Comparison of ENCODE assay signal across 15 cellular contexts in genomic region chr12:57719777-57720605, GRCh38.
"Had no signal": no experiment of that assay in that cellular context is flagged by ENCODE, and none has a peak within 500 bp of the region (broad histone marks: within the 10 kb centered on the region; RNA-seq: fewer than 3 reads in every experiment).

No MANE protein-coding gene starts in this region.

- DNase-seq: activated CD4-positive, alpha-beta T cell treated with anti-CD3 and anti-CD28 coated beads, Interleukin-2, amount 50 U/mL, for 4 hours; activated CD4-positive, CD25-positive, alpha-beta regulatory T cell; aorta; kidney; left ventricle myocardium inferior; pancreas; retina; stimulated activated CD4-positive, alpha-beta T cell treated with anti-CD3 and anti-CD28 coated beads, Interleukin-15, amount 100 ng/mL, for 24 hours; stimulated activated CD4-positive, alpha-beta T cell treated with anti-CD3 and anti-CD28 coated beads, Interleukin-4, amount 100 ng/mL, for 24 hours; T-helper 2 cell; uterus had no signal

- H3K4me1 Mint-ChIP-seq: neural crest cell had no signal

- H3K4me3 Mint-ChIP-seq: activated naive CD8-positive, alpha-beta T cell; memory B cell; neural crest cell had no signal

- H3K27me3 Mint-ChIP-seq: activated naive CD8-positive, alpha-beta T cell; memory B cell had no signal

- H3K27ac Mint-ChIP-seq: activated T-helper 2 cell treated with anti-CD3 and anti-CD28 coated beads, Interferon-gamma antibody, Interleukin-2, Interleukin-4, amounts not matched to agents 10 μg/mL and 5 μg/mL and 100 μg/mL, durations not matched to agents 14 hours and 24 hours and 36 hours had no signal

- H3K9me3 Mint-ChIP-seq: activated T-helper 2 cell treated with anti-CD3 and anti-CD28 coated beads, Interferon-gamma antibody, Interleukin-2, Interleukin-4, amounts not matched to agents 10 μg/mL and 5 μg/mL and 100 μg/mL, durations not matched to agents 14 hours and 24 hours and 36 hours; memory B cell; neural crest cell had no signal

- ATAC-seq: pancreas had no signal
